Comparison of ENCODE assay signal across 19 cellular contexts in the genomic region with DNA sequence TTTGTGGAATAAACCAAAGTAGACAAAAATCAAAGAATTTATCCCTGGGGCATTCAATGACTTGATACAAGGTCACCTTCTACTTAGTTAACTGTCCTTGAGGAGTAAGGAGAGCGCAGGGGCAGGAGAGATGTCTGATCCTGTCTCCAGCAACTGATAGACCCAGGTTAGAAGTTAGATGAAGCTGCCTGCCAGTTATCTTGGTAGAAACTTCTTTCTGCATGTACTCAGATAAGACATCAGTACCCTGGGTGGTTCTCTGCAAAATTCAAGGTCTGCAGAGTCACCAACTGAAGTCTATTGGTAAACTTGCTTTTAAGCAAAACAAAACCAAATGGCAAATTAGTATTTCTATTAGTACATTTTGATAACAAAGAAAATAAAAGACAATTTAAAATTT. TPM values are rescaled to one million over a fixed set of nuclear protein-coding genes. Genes with fewer than 3 reads are reported as not detected.
DNase-seq lines count a peak whose midpoint lies in the region; ATAC-seq and TF ChIP-seq lines count a peak whose summit lies in the region.
"Had no signal": no experiment of that assay in that cellular context is flagged by ENCODE, and none has a peak within 500 bp of the region (broad histone marks: within the 10 kb centered on the region; RNA-seq: fewer than 3 reads in every experiment).

No MANE protein-coding gene starts in this region.

- H3K4me1 Mint-ChIP-seq in type B pancreatic cell (ENCODE audit: unreplicated experiment) = peaks cover 12% of the 10 kb centered on the region
- peaks cover 27% of the 10 kb centered on the region for H3K4me1 Mint-ChIP-seq in CD4-positive, alpha-beta T cell (ENCODE audit: low read depth)

- H3K27me3 Mint-ChIP-seq in type B pancreatic cell = peaks cover 86% of the 10 kb centered on the region
- peaks cover 28% of the 10 kb centered on the region for H3K27me3 Mint-ChIP-seq in CD4-positive, alpha-beta T cell

- no peak overlapping the region for H3K27ac Mint-ChIP-seq in type B pancreatic cell
- H3K27ac Mint-ChIP-seq in CD4-positive, alpha-beta T cell = no peak overlapping the region
- H3K27ac Mint-ChIP-seq: HFFc6 had no signal

- CTCF ChIA-PET in CD4-positive, alpha-beta T cell (lab: Charles Lee) = no interaction called here

- no peaks in the 10 kb centered on the region for H3K36me3 Mint-ChIP-seq in type B pancreatic cell
- H3K36me3 Mint-ChIP-seq in CD4-positive, alpha-beta T cell (ENCODE audit: low read depth) = no peaks in the 10 kb centered on the region

- H3K9me3 ChIP-seq in CD4-positive, alpha-beta T cell (ENCODE audit: control insufficient read depth, low read length) = no peaks in the 10 kb centered on the region
- H3K9me3 ChIP-seq: A549 had no signal

- H3K27me3 ChIP-seq in CD4-positive, alpha-beta T cell (ENCODE audit: control insufficient read depth, insufficient read depth, low read length) = no peaks in the 10 kb centered on the region

- TF ChIP-seq CTCF in type B pancreatic cell (conservative IDR thresholded peaks at IDR 0.05) = no peak
- no peak for TF ChIP-seq CTCF in CD4-positive, alpha-beta T cell (IDR thresholded peaks at IDR 0.05)

- DNase-seq in HUDEP-2 (lab: John Stamatoyannopoulos, UW; ENCODE audit: unreplicated experiment in 76 of 76) (peak in 73 of 76 experiments; percentile 14 to 94 (median 71)), inferior parietal cortex (ENCODE audit: extremely low spot score) (peak; percentile 60), type B pancreatic cell (ENCODE audit: extremely low spot score, unreplicated experiment) (peak; percentile 11), cortex of kidney (lab: John Stamatoyannopoulos, UW) (no peak)
- DNase-seq in CD4-positive, alpha-beta T cell = no peak
- DNase-seq: DMS79, H7, HFFc6, NCI-H1417 treated with DMSO at 0.1 percent for 48 hours, NCI-H187 treated with DMSO at 0.1 percent for 48 hours, NCI-H2227 treated with DMSO at 0.1 percent for 48 hours, NCI-H510A treated with DMSO at 0.1 percent for 48 hours, NCI-H774, PC-3, RPMI8226, SHP77 treated with DMSO at 0.1 percent for 48 hours had no signal

- H3K4me3 Mint-ChIP-seq in type B pancreatic cell = no peak overlapping the region
- no peak overlapping the region for H3K4me3 Mint-ChIP-seq in CD4-positive, alpha-beta T cell
- H3K4me3 Mint-ChIP-seq: HFFc6 had no signal

- POLR2A ChIA-PET in CD4-positive, alpha-beta T cell (lab: Charles Lee) = no interaction called here

- H3K27ac ChIP-seq in angular gyrus (ENCODE audit: low read depth, low read length) = peak overlapping the region; percentile 53
- no peak overlapping the region for H3K27ac ChIP-seq in CD4-positive, alpha-beta T cell (ENCODE audit: low read depth, low read length)
- H3K27ac ChIP-seq: A549 had no signal

- intact Hi-C loops in CD4-positive, alpha-beta T cell (cut with DNase I, micrococcal nuclease) = loop anchor here in 1 of 2 experiments (5.0 to 10.0 kb wide), 2 partner anchors 70 to 138 kb away; no protein-coding TSS in a partner anchor

- no peak for ATAC-seq in HG03108 (IDR thresholded peaks at IDR 0.05; ENCODE audit: unreplicated experiment)
- ATAC-seq in CD4-positive, alpha-beta T cell (ENCODE audit: poor library complexity) = no peak
- ATAC-seq: A549, PC-3 had no signal

- no peaks in the 10 kb centered on the region for H3K9me3 Mint-ChIP-seq in type B pancreatic cell
- H3K9me3 Mint-ChIP-seq in CD4-positive, alpha-beta T cell = no peaks in the 10 kb centered on the region
- H3K9me3 Mint-ChIP-seq: HFFc6 had no signal

RNA-seq across cellular contexts. Expression of gene SGK1, which starts 2.7 kb away (rescaled TPM):
- 52.6 and 56.1 TPM in 2 replicates for total RNA-seq in type B pancreatic cell (ENCODE audit: low replicate concordance)
- total RNA-seq in CD4-positive, alpha-beta T cell = 100 to 1,000 TPM; 117 to 120 TPM

Comparison
In these comparisons a context has a peak if more than half of its experiments do, and no peak if none do; other contexts are left out.
1. DNase-seq: peak in HUDEP-2 (73 of 76), inferior parietal cortex (single experiment) and type B pancreatic cell (single experiment); none in cortex of kidney (single experiment) and CD4-positive, alpha-beta T cell (0 of 10).